In the genomic region with DNA sequence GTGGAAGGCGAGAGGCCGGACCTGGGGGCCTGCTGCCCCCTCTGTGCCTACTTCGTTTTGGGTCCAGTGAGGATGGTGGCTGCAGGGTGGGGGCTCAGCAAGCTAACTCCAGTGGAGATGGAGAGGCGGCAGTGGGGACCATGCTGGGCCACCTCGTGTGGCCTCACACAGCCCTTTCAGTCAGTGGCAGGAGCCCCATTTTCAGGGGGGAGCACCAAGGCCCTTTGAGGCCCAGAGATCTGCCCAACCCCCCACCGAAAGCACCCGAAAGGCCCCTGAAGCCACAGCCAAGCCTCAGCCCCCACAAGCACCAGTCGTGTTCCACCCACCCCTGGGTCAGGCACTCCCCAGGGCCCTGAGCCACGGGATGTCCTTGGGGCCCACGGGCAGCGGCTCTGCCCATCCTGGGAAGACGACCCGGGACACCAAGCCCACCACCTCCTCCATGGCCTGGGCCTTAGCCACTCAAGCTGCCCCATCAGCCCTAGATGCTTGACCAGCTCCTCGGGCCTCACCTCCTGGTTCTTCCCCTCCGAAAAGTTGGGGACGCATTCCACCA, we compare ENCODE assay signal across 19 cellular contexts. TPM values are rescaled to one million over a fixed set of nuclear protein-coding genes. Genes with fewer than 3 reads are reported as not detected.
DNase-seq lines count a peak whose midpoint lies in the region; ATAC-seq and TF ChIP-seq lines count a peak whose summit lies in the region.
"Had no signal": no experiment of that assay in that cellular context is flagged by ENCODE, and none has a peak within 500 bp of the region (broad histone marks: within the 10 kb centered on the region; RNA-seq: fewer than 3 reads in every experiment).

No MANE protein-coding gene starts in this region.

- WGBS in sigmoid colon, 2 donors = 85 to 88% methylated on average over 16 of the region's 16 CpGs

- no peak overlapping the region for H3K27ac ChIP-seq in sigmoid colon
- H3K27ac ChIP-seq: A549, esophagus muscularis mucosa, thyroid gland had no signal

- CTCF ChIA-PET in activated CD4-positive, alpha-beta T cell treated with anti-CD3 and anti-CD28 coated beads, Interleukin-2, amount 10 ng/mL, durations not matched to agents 7 days and 5 days (lab: Charles Lee) = interaction anchor here (2.7 kb wide), 1 partner anchor 12 kb away, joined by 24 read pairs; no protein-coding TSS in a partner anchor

- no peak for TF ChIP-seq CTCF in sigmoid colon (IDR thresholded peaks at IDR 0.05)

- peak overlapping the region; percentile 18 for H3K9ac ChIP-seq in NT2/D1 (ENCODE audit: insufficient read length, low read depth)

- ATAC-seq in activated T-cell treated with anti-CD3 and anti-CD28 coated beads, Interleukin-2, amount 50 U/mL, for 4 hours = no peak
- ATAC-seq in left lobe of liver = peak; percentile 3
- ATAC-seq in HG03135 (IDR thresholded peaks at IDR 0.05; ENCODE audit: unreplicated experiment) = no peak
- ATAC-seq: A549 had no signal

- no peaks in the 10 kb centered on the region for H3K36me3 Mint-ChIP-seq in activated T-cell treated with anti-CD3 and anti-CD28 coated beads, Interleukin-2, amount 50 U/mL, for 4 hours (ENCODE audit: insufficient read depth)
- no peaks in the 10 kb centered on the region for H3K36me3 Mint-ChIP-seq in activated CD4-positive, alpha-beta T cell treated with anti-CD3 and anti-CD28 coated beads, Interleukin-2, amount 10 ng/mL, durations not matched to agents 7 days and 5 days (ENCODE audit: low read depth)

- no peaks in the 10 kb centered on the region for H3K4me1 Mint-ChIP-seq in activated T-cell treated with anti-CD3 and anti-CD28 coated beads, Interleukin-2, amount 50 U/mL, for 4 hours (ENCODE audit: low read depth)
- H3K4me1 Mint-ChIP-seq in activated CD4-positive, alpha-beta T cell treated with anti-CD3 and anti-CD28 coated beads, Interleukin-2, amount 10 ng/mL, durations not matched to agents 7 days and 5 days = no peaks in the 10 kb centered on the region

- no peaks in the 10 kb centered on the region for H3K27me3 Mint-ChIP-seq in activated T-cell treated with anti-CD3 and anti-CD28 coated beads, Interleukin-2, amount 50 U/mL, for 4 hours (ENCODE audit: low read depth)
- H3K27me3 Mint-ChIP-seq in activated CD4-positive, alpha-beta T cell treated with anti-CD3 and anti-CD28 coated beads, Interleukin-2, amount 10 ng/mL, durations not matched to agents 7 days and 5 days = no peaks in the 10 kb centered on the region

- peaks cover 3% of the 10 kb centered on the region; the same call in 1 of the 2 replicates for H3K9me3 ChIP-seq in NT2/D1 (ENCODE audit: insufficient read depth, low read length)
- H3K9me3 ChIP-seq in sigmoid colon = no peaks in the 10 kb centered on the region
- H3K9me3 ChIP-seq: A549, esophagus muscularis mucosa, MG63, thyroid gland had no signal

- intact Hi-C loops in sigmoid colon (cut with DNase I) = no loop called here

- POLR2A ChIA-PET in activated CD4-positive, alpha-beta T cell treated with anti-CD3 and anti-CD28 coated beads, Interleukin-2, amount 10 ng/mL, durations not matched to agents 7 days and 5 days (lab: Charles Lee) = no interaction called here

- H3K9me3 Mint-ChIP-seq in activated T-cell treated with anti-CD3 and anti-CD28 coated beads, Interleukin-2, amount 50 U/mL, for 4 hours = no peaks in the 10 kb centered on the region
- no peaks in the 10 kb centered on the region for H3K9me3 Mint-ChIP-seq in activated CD4-positive, alpha-beta T cell treated with anti-CD3 and anti-CD28 coated beads, Interleukin-2, amount 10 ng/mL, durations not matched to agents 7 days and 5 days

- H3K4me1 ChIP-seq in NT2/D1 (ENCODE audit: insufficient read depth, insufficient read length) (peaks cover 46% of the 10 kb centered on the region), sigmoid colon (peaks cover 0 to 15% (median 11%) of the 10 kb centered on the region in 4 donors)
- H3K4me1 ChIP-seq: A549 had no signal

- no peak for TF ChIP-seq POLR2A in sigmoid colon (IDR thresholded peaks at IDR 0.05)

- no peaks in the 10 kb centered on the region for H3K27me3 ChIP-seq in NT2/D1 (ENCODE audit: insufficient read depth, insufficient read length)
- H3K27me3 ChIP-seq in sigmoid colon = no peaks in the 10 kb centered on the region
- H3K27me3 ChIP-seq: MG63, thyroid gland had no signal

- H3K4me3 Mint-ChIP-seq in activated T-cell treated with anti-CD3 and anti-CD28 coated beads, Interleukin-2, amount 50 U/mL, for 4 hours = no peak overlapping the region
- no peak overlapping the region for H3K4me3 Mint-ChIP-seq in activated CD4-positive, alpha-beta T cell treated with anti-CD3 and anti-CD28 coated beads, Interleukin-2, amount 10 ng/mL, durations not matched to agents 7 days and 5 days

- H3K27ac Mint-ChIP-seq in activated CD4-positive, alpha-beta T cell treated with anti-CD3 and anti-CD28 coated beads, Interleukin-2, amount 10 ng/mL, durations not matched to agents 7 days and 5 days = no peak overlapping the region

- peaks cover 12% of the 10 kb centered on the region for H3K36me3 ChIP-seq in NT2/D1 (ENCODE audit: insufficient read depth, insufficient read length, low read length)
- no peaks in the 10 kb centered on the region for H3K36me3 ChIP-seq in sigmoid colon
- H3K36me3 ChIP-seq: MG63, thyroid gland had no signal

- TF ChIP-seq EP300 in sigmoid colon (IDR thresholded peaks at IDR 0.05) = no peak

- DNase-seq in activated T-cell treated with anti-CD3 and anti-CD28 coated beads, Interleukin-2, amount 50 U/mL, for 1 hour = peak; percentile 11
- DNase-seq in activated T-cell treated with anti-CD3 and anti-CD28 coated beads, Interleukin-2, amount 50 U/mL, for 4 hours = no peak
- DNase-seq in NT2/D1 (ENCODE audit: low read depth, low spot score) (no peak), left lobe of liver (ENCODE audit: low spot score) (no peak), sigmoid colon (peak; percentile 61), retina (no peak)
- no peak for DNase-seq in activated CD4-positive, alpha-beta T cell treated with anti-CD3 and anti-CD28 coated beads, Interleukin-2, amount 10 ng/mL, durations not matched to agents 7 days and 5 days
- DNase-seq: activated naive CD4-positive, alpha-beta T cell treated with anti-CD3 and anti-CD28 coated beads, Interleukin-2, amount 50 U/mL, for 16 hours; C1 segment of cervical spinal cord; cortex of kidney; MG63; midbrain; NCI-H187; SIG-M5; small intestine; thyroid gland had no signal

- H3K4me3 ChIP-seq in NT2/D1 (ENCODE audit: insufficient read length, low read depth) (no peak overlapping the region), sigmoid colon (no peak overlapping the region)
- H3K4me3 ChIP-seq: A549, esophagus muscularis mucosa, MG63, thyroid gland had no signal

RNA-seq across cellular contexts. Expression of a gene that starts 0.3 kb away (rescaled TPM):
- under 1 TPM; 0.33 to 0.71 (median 0.40) TPM for total RNA-seq in activated T-cell treated with anti-CD3 and anti-CD28 coated beads, Interleukin-2, amount 50 U/mL, for 4 hours
- total RNA-seq in left lobe of liver (668 TPM), sigmoid colon (1 to 10 TPM in 1 of 4 donors, not detected in 3; 1.4 TPM)
- under 1 TPM in 1 of 3 donors, not detected in 2; 0.20 TPM for polyA plus RNA-seq in sigmoid colon
- not detected for total RNA-seq in activated CD4-positive, alpha-beta T cell treated with anti-CD3 and anti-CD28 coated beads, Interleukin-2, amount 10 ng/mL, durations not matched to agents 7 days and 5 days
- polyA plus RNA-seq: A549 had no signal

RNA-seq across cellular contexts. Expression of a gene that starts 29.2 kb away (rescaled TPM):
- 10 to 100 TPM in 2 of 3 donors, 1 to 10 TPM in 1; 6.8 to 17.5 (median 10.6) TPM for total RNA-seq in activated T-cell treated with anti-CD3 and anti-CD28 coated beads, Interleukin-2, amount 50 U/mL, for 4 hours
- 0.40 TPM for total RNA-seq in left lobe of liver
- 10 to 100 TPM in 1 of 4 donors, 1 to 10 TPM in 2, under 1 TPM in 1; 0.95 to 18.3 (median 7.1) TPM for total RNA-seq in sigmoid colon
- 10 to 100 TPM in 1 of 3 donors, 1 to 10 TPM in 2; 3.2 to 11.0 (median 7.8) TPM for polyA plus RNA-seq in sigmoid colon
- 1 to 10 TPM; 6.1 to 6.3 TPM for total RNA-seq in activated CD4-positive, alpha-beta T cell treated with anti-CD3 and anti-CD28 coated beads, Interleukin-2, amount 10 ng/mL, durations not matched to agents 7 days and 5 days

RNA-seq across cellular contexts. Expression of a gene that starts 57.1 kb away (rescaled TPM):
- total RNA-seq in activated T-cell treated with anti-CD3 and anti-CD28 coated beads, Interleukin-2, amount 50 U/mL, for 4 hours = 1 to 10 TPM; 4.8 to 7.7 (median 5.7) TPM
- total RNA-seq in left lobe of liver (34.9 TPM), sigmoid colon (1,000 to 10,000 TPM in 2 of 4 donors, 100 to 1,000 TPM in 2; 570 to 1,745 (median 1,082) TPM)
- polyA plus RNA-seq in sigmoid colon = 100 to 1,000 TPM in 1 of 3 donors, 10 to 100 TPM in 2; 14.3 to 233 (median 37.8) TPM
- total RNA-seq in activated CD4-positive, alpha-beta T cell treated with anti-CD3 and anti-CD28 coated beads, Interleukin-2, amount 10 ng/mL, durations not matched to agents 7 days and 5 days = 1 to 10 TPM; 2.3 to 2.5 TPM

Comparison
In these comparisons a context has a peak if more than half of its experiments do, and no peak if none do; other contexts are left out.
1. DNase-seq: peak in activated T-cell treated with anti-CD3 and anti-CD28 coated beads, Interleukin-2, amount 50 U/mL, for 1 hour (single experiment) and sigmoid colon (single experiment); none in activated T-cell treated with anti-CD3 and anti-CD28 coated beads, Interleukin-2, amount 50 U/mL, for 4 hours (single experiment), NT2/D1 (single experiment), left lobe of liver (single experiment), retina (single experiment) and activated CD4-positive, alpha-beta T cell treated with anti-CD3 and anti-CD28 coated beads, Interleukin-2, amount 10 ng/mL, durations not matched to agents 7 days and 5 days (single experiment).
2. RNA of a gene that starts 0.3 kb away (total RNA-seq): 668 TPM in left lobe of liver (single experiment); 0.33 to 0.71 TPM in activated T-cell treated with anti-CD3 and anti-CD28 coated beads, Interleukin-2, amount 50 U/mL, for 4 hours, 1.4 TPM in sigmoid colon and not detected in activated CD4-positive, alpha-beta T cell treated with anti-CD3 and anti-CD28 coated beads, Interleukin-2, amount 10 ng/mL, durations not matched to agents 7 days and 5 days; every median in the first group is over 100 times any median in the second.
3. RNA of a gene that starts 57.1 kb away (total RNA-seq): 570 to 1,745 TPM in sigmoid colon; 34.9 TPM in left lobe of liver (single experiment), 4.8 to 7.7 TPM in activated T-cell treated with anti-CD3 and anti-CD28 coated beads, Interleukin-2, amount 50 U/mL, for 4 hours and 2.3 to 2.5 TPM in activated CD4-positive, alpha-beta T cell treated with anti-CD3 and anti-CD28 coated beads, Interleukin-2, amount 10 ng/mL, durations not matched to agents 7 days and 5 days; every median in the first group is over 10 times any median in the second.